In genomic region chr3:143707848-143708247, GRCh38 we compare ENCODE assay signal across 17 cellular contexts.
DNase-seq lines count a peak whose midpoint lies in the region; TF ChIP-seq lines count a peak whose summit lies in the region.
"Had no signal": no experiment of that assay in that cellular context is flagged by ENCODE, and none has a peak within 500 bp of the region (broad histone marks: within the 10 kb centered on the region; RNA-seq: fewer than 3 reads in every experiment).

No MANE protein-coding gene starts in this region.

- H3K4me3 ChIP-seq in astrocyte of the spinal cord (ENCODE audit: low read depth, low read length) = no peak overlapping the region

- no peak for TF ChIP-seq CTCF in astrocyte of the spinal cord (IDR thresholded peaks at IDR 0.05; ENCODE audit: low read depth, low read length)
- TF ChIP-seq CTCF in glutamatergic neuron (IDR thresholded peaks at IDR 0.05; ENCODE audit: partially characterized antibody, unreplicated experiment) = peak; percentile 0
- TF ChIP-seq CTCF in type B pancreatic cell (conservative IDR thresholded peaks at IDR 0.05) = no peak

- H3K4me3 Mint-ChIP-seq in glutamatergic neuron (ENCODE audit: unreplicated experiment) (no peak overlapping the region), type B pancreatic cell (no peak overlapping the region)
- H3K4me3 Mint-ChIP-seq: CD14-positive monocyte had no signal

- DNase-seq in DMS53 (lab: John Stamatoyannopoulos, UW) = peak; percentile 31
- no peak for DNase-seq in DMS53 treated with DMSO at 0.1 percent for 48 hours (lab: John Stamatoyannopoulos, UW; ENCODE audit: unreplicated experiment)
- DNase-seq in astrocyte of the spinal cord (ENCODE audit: low read depth, low spot score) = peak; percentile 36
- no peak for DNase-seq in glutamatergic neuron
- DNase-seq in renal cortical epithelial cell (ENCODE audit: low read depth) = peak; percentile 63
- no peak for DNase-seq in type B pancreatic cell (ENCODE audit: extremely low spot score, unreplicated experiment)
- DNase-seq in activated gamma-delta T cell treated with Interleukin-2 at 50 U/mL for 16 hours = no peak
- DNase-seq in activated CD4-positive, alpha-beta T cell treated with anti-CD3 and anti-CD28 coated beads, Interleukin-2, amount 50 U/mL, for 4 hours = no peak
- DNase-seq: Caco-2, DND-41, GDM1, Kasumi-1, NCI-H2081 treated with DMSO at 0.1 percent for 48 hours, NCI-H345, NCI-H526 treated with DMSO at 0.1 percent for 48 hours, SIG-M5 had no signal

- in situ Hi-C loops in astrocyte of the spinal cord (cut with HindIII; ENCODE audit: low sequenced_read_pairs) = no loop called here

- peaks cover 26% of the 10 kb centered on the region for H3K4me1 Mint-ChIP-seq in glutamatergic neuron (ENCODE audit: low read depth, unreplicated experiment)
- H3K4me1 Mint-ChIP-seq in type B pancreatic cell (ENCODE audit: unreplicated experiment) = peaks cover 7% of the 10 kb centered on the region
- H3K4me1 Mint-ChIP-seq: CD14-positive monocyte had no signal

- H3K9me3 Mint-ChIP-seq in glutamatergic neuron (ENCODE audit: unreplicated experiment) (peaks cover 10% of the 10 kb centered on the region), type B pancreatic cell (no peaks in the 10 kb centered on the region)

- no peaks in the 10 kb centered on the region for H3K27me3 Mint-ChIP-seq in glutamatergic neuron (ENCODE audit: unreplicated experiment)
- H3K27me3 Mint-ChIP-seq in type B pancreatic cell = no peaks in the 10 kb centered on the region

- H3K36me3 Mint-ChIP-seq in glutamatergic neuron (ENCODE audit: unreplicated experiment) = no peaks in the 10 kb centered on the region
- H3K36me3 Mint-ChIP-seq in type B pancreatic cell = no peaks in the 10 kb centered on the region

- H3K27ac Mint-ChIP-seq in glutamatergic neuron (ENCODE audit: unreplicated experiment) (peak overlapping the region; percentile 71), type B pancreatic cell (no peak overlapping the region)

Comparison
In these comparisons a context has a peak if more than half of its experiments do, and no peak if none do; other contexts are left out.
1. DNase-seq: peak in DMS53 (single experiment), astrocyte of the spinal cord (single experiment) and renal cortical epithelial cell (single experiment); none in DMS53 treated with DMSO at 0.1 percent for 48 hours (single experiment), glutamatergic neuron (single experiment), type B pancreatic cell (single experiment), activated gamma-delta T cell treated with Interleukin-2 at 50 U/mL for 16 hours (single experiment) and activated CD4-positive, alpha-beta T cell treated with anti-CD3 and anti-CD28 coated beads, Interleukin-2, amount 50 U/mL, for 4 hours (0 of 2).